ENCODE assay signal across 8 cellular contexts in the genomic region with DNA sequence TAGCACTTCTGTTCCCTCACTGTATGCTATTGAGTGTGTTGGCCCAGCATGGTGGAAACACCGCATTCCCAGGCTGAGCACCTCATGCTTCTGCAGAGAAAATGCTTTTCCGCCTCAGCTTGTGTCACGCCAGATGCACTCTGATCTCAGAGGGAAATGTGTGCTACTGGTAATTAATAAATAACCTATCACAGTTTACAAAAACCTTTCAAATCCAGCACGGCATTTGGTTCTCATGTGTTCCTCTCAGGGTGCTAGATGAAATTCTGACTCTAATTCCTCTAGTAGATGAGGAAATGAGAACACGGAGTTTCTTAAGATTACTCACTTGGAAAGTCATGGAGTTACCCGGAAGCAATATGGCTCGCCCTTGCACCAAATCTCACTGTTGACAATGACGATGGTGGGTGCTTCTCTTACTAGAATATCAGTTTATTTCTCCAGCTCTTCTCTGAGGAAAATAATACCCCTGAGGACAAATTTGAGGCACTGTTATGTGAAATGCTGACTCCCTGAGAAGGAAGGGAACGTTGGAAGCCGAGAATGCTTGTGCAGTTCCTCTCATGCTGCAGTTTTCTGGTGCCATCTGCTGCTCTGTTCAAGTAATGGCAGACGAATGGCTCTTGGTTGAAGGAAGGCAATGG.
DNase-seq lines count a peak whose midpoint lies in the region; TF ChIP-seq lines count a peak whose summit lies in the region.

No MANE protein-coding gene starts in this region.

- H3K4me3 ChIP-seq in H7 (ENCODE audit: insufficient read depth, low read depth, low read length) (no peak overlapping the region), breast epithelium (peak overlapping the region; percentile 20 to 60 (median 38)), skin epidermis (peak overlapping the region in 4 of 7 experiments; percentile 1 to 26 (median 19))

- no peaks in the 10 kb centered on the region for H3K27me3 ChIP-seq in H7 (ENCODE audit: control insufficient read depth, insufficient read depth, low read length)
- no peaks in the 10 kb centered on the region for H3K27me3 ChIP-seq in breast epithelium

- no peaks in the 10 kb centered on the region for H3K4me1 ChIP-seq in breast epithelium

- TF ChIP-seq CTCF in breast epithelium (IDR thresholded peaks at IDR 0.05) = peak; percentile 66 to 91 (median 86)

- no peak for TF ChIP-seq POLR2A in breast epithelium (IDR thresholded peaks at IDR 0.05)

- H3K9me3 ChIP-seq in breast epithelium = no peaks in the 10 kb centered on the region

- DNase-seq in 8988T (peak; percentile 15), GM03348 (ENCODE audit: low spot score) (peak; percentile 77), H7 (peak; percentile 56), M059J (ENCODE audit: low read depth) (peak; percentile 87), RPMI7951 (ENCODE audit: low read depth) (peak; percentile 72), breast epithelium (ENCODE audit: low spot score in 2 of 2) (peak in 1 of 2 donors; percentile 56), iris pigment epithelial cell (ENCODE audit: low read depth) (peak; percentile 88)

- H3K27ac ChIP-seq in breast epithelium = peak overlapping the region in 1 of 2 donors; percentile 20
- peak overlapping the region in 16 of 21 experiments; percentile 2 to 75 (median 45) for H3K27ac ChIP-seq in skin epidermis

- no peaks in the 10 kb centered on the region for H3K36me3 ChIP-seq in H7 (replicated peaks; ENCODE audit: control insufficient read depth, insufficient read depth, low read length)
- no peaks in the 10 kb centered on the region for H3K36me3 ChIP-seq in breast epithelium

- intact Hi-C loops in breast epithelium (cut with DNase I; ENCODE audit: low total_unique reads) = loop anchor here (5.0 kb wide), 1 partner anchor 176 kb away; no protein-coding TSS in a partner anchor
